ENCODE assay signal across 16 cellular contexts in the genomic region with DNA sequence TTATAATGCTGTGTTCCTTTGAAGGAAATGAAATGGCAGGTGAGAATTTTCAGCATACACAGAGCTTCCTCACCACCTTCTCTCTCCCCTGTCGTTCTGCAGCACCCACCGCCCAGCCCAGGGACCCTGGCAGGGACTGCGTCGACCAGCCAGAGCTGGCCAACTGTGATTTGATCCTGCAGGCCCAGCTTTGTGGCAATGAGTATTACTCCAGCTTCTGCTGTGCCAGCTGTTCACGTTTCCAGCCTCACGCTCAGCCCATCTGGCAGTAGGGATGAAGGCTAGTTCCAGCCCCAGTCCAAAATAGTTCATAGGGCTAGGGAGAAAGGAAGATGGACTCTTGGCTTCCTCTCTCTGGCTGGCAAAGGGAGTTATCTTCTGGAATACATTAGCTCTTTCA.
"Had no signal": no experiment of that assay in that cellular context is flagged by ENCODE, and none has a peak within 500 bp of the region (broad histone marks: within the 10 kb centered on the region; RNA-seq: fewer than 3 reads in every experiment).

No MANE protein-coding gene starts in this region.

- DNase-seq: activated CD4-positive, alpha-beta T cell treated with anti-CD3 and anti-CD28 coated beads for 1 hour; activated CD4-positive, alpha-beta T cell treated with anti-CD3 and anti-CD28 coated beads, Interleukin-2, amount 50 U/mL, for 48 hours; activated CD8-positive, alpha-beta memory T cell treated with anti-CD3 and anti-CD28 coated beads, Interleukin-2, amount 10 ng/mL, durations not matched to agents 7 days and 5 days; activated effector memory CD4-positive, alpha-beta T cell treated with anti-CD3 and anti-CD28 coated beads, Interleukin-2, amount 50 U/mL, for 16 hours; activated T-cell treated with anti-CD3 and anti-CD28 coated beads, Interleukin-2, amount 50 U/mL, for 4 hours; dermis blood vessel endothelial cell; endodermal cell; left colon; mammary epithelial cell; stimulated activated CD4-positive, alpha-beta T cell treated with anti-CD3 and anti-CD28 coated beads, Interleukin-4, amount 100 ng/mL, for 1 hour; stomach; thyroid gland had no signal

- H3K36me3 ChIP-seq: prostate gland had no signal

- H3K9me3 Mint-ChIP-seq: activated T-cell treated with anti-CD3 and anti-CD28 coated beads, Interleukin-2, amount 50 U/mL, for 4 hours; endodermal cell; natural killer cell treated with Interleukin-12 subunit alpha and Interleukin-12 subunit beta and Interleukin-15 and Interleukin-18, amount 100 ng/mL, for 72 hours had no signal

- H3K27me3 Mint-ChIP-seq: natural killer cell treated with Interleukin-12 subunit alpha and Interleukin-12 subunit beta and Interleukin-15 and Interleukin-18, amount 100 ng/mL, for 72 hours had no signal

- H3K9me3 ChIP-seq: mucosa of descending colon, prostate gland, stomach, thyroid gland had no signal

- H3K36me3 Mint-ChIP-seq: natural killer cell treated with Interleukin-12 subunit alpha and Interleukin-12 subunit beta and Interleukin-15 and Interleukin-18, amount 100 ng/mL, for 72 hours had no signal

- H3K4me3 ChIP-seq: mucosa of descending colon, prostate gland, stomach, thyroid gland had no signal

- H3K27me3 ChIP-seq: stomach, thyroid gland had no signal

- H3K4me3 Mint-ChIP-seq: activated CD8-positive, alpha-beta memory T cell treated with anti-CD3 and anti-CD28 coated beads, Interleukin-2, amount 10 ng/mL, durations not matched to agents 7 days and 5 days; activated naive CD8-positive, alpha-beta T cell; activated T-cell treated with anti-CD3 and anti-CD28 coated beads, Interleukin-2, amount 50 U/mL, for 4 hours; endodermal cell; natural killer cell treated with Interleukin-12 subunit alpha and Interleukin-12 subunit beta and Interleukin-15 and Interleukin-18, amount 100 ng/mL, for 72 hours had no signal

- ATAC-seq: activated CD8-positive, alpha-beta memory T cell treated with anti-CD3 and anti-CD28 coated beads, Interleukin-2, amount 10 ng/mL, durations not matched to agents 7 days and 5 days; activated T-cell treated with anti-CD3 and anti-CD28 coated beads, Interleukin-2, amount 50 U/mL, for 4 hours; left colon; mucosa of descending colon; natural killer cell treated with Interleukin-12 subunit alpha and Interleukin-12 subunit beta and Interleukin-15 and Interleukin-18, amount 100 ng/mL, for 72 hours had no signal

- H3K4me1 ChIP-seq: prostate gland had no signal

- H3K27ac ChIP-seq: prostate gland, stomach, thyroid gland had no signal

- H3K27ac Mint-ChIP-seq: activated CD8-positive, alpha-beta memory T cell treated with anti-CD3 and anti-CD28 coated beads, Interleukin-2, amount 10 ng/mL, durations not matched to agents 7 days and 5 days; activated naive CD8-positive, alpha-beta T cell; endodermal cell; natural killer cell treated with Interleukin-12 subunit alpha and Interleukin-12 subunit beta and Interleukin-15 and Interleukin-18, amount 100 ng/mL, for 72 hours had no signal
